ENCODE assay signal across 10 cellular contexts in the genomic region with DNA sequence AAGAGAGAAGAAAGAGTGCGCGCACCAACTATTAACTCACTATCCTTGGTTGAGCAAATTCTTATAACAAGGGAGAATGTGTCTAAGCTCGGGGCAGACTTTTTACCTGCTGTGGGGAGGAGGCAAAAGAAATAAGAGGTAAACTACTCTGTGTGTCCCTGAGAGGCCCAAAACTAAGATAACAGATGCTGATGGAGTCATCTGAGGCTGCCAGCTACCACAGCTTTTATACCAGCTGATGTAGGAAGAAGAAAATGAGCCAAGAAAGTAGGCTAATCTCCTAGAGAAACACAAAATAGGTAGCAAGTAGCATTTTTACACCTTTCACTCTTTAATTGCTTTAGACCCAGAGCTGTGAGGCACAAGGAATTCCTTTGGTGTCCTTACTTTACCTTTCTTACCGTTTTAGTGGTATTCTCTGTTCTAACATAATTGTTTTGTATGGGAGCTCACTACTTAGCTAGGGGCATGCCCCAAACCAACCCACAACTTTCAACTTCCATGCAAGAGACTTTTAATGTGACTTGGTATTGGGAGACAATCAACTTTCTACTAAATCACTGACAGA. TPM values are rescaled to one million over a fixed set of nuclear protein-coding genes. Genes with fewer than 3 reads are reported as not detected.
A peak's percentile ranks its signal among the peaks of the same experiment; 100 is the strongest.
DNase-seq lines count a peak whose midpoint lies in the region; ATAC-seq and TF ChIP-seq lines count a peak whose summit lies in the region.
"Had no signal": no experiment of that assay in that cellular context is flagged by ENCODE, and none has a peak within 500 bp of the region (broad histone marks: within the 10 kb centered on the region; RNA-seq: fewer than 3 reads in every experiment).

No MANE protein-coding gene starts in this region.

- H3K36me3 Mint-ChIP-seq in activated CD4-positive, alpha-beta T cell treated with anti-CD3 and anti-CD28 coated beads, Interleukin-2, amount 10 ng/mL, durations not matched to agents 24 days and 14 days (ENCODE audit: low read depth): no peaks in the 10 kb centered on the region
- no peaks in the 10 kb centered on the region for H3K36me3 Mint-ChIP-seq in activated CD4-positive, alpha-beta T cell treated with anti-CD3 and anti-CD28 coated beads, Interleukin-2, amount 10 ng/mL, durations not matched to agents 7 days and 5 days (ENCODE audit: low read depth)
- no peaks in the 10 kb centered on the region for H3K36me3 Mint-ChIP-seq in glutamatergic neuron (ENCODE audit: unreplicated experiment)

- no peak overlapping the region for H3K4me3 ChIP-seq in stomach

- H3K27me3 ChIP-seq in stomach: no peaks in the 10 kb centered on the region
- H3K27me3 ChIP-seq: foreskin keratinocyte had no signal

- peak overlapping the region in 4 of 5 donors; percentile 45 to 77 (median 60) for H3K27ac ChIP-seq in stomach
- H3K27ac ChIP-seq: foreskin keratinocyte had no signal

- H3K9me3 ChIP-seq in stomach: no peaks in the 10 kb centered on the region

- DNase-seq in activated CD4-positive, alpha-beta T cell treated with anti-CD3 and anti-CD28 coated beads, Interleukin-2, amount 10 ng/mL, durations not matched to agents 24 days and 14 days: no peak
- DNase-seq in activated CD4-positive, alpha-beta T cell treated with anti-CD3 and anti-CD28 coated beads, Interleukin-2, amount 10 ng/mL, durations not matched to agents 7 days and 5 days: no peak
- no peak for DNase-seq in glutamatergic neuron
- DNase-seq in stomach: no peak
- DNase-seq in HCEC 1CT: no peak
- DNase-seq: activated CD4-positive, CD25-positive, alpha-beta regulatory T cell treated with anti-CD3 and anti-CD28 coated beads, Interleukin-2, amount 50 U/mL, for 72 hours; foreskin keratinocyte had no signal

- TF ChIP-seq CTCF in glutamatergic neuron (IDR thresholded peaks at IDR 0.05; ENCODE audit: partially characterized antibody, unreplicated experiment) (no peak), stomach (IDR thresholded peaks at IDR 0.05) (no peak)

- CTCF ChIA-PET in activated CD4-positive, alpha-beta T cell treated with anti-CD3 and anti-CD28 coated beads, Interleukin-2, amount 10 ng/mL, durations not matched to agents 7 days and 5 days (lab: Charles Lee): interaction anchor here (0.6 to 1.7 kb wide), 8 partner anchors 9 to 131 kb away, joined by 3 to 8 read pairs (median 3); no protein-coding TSS in a partner anchor

- 50 to 78% (median 64%) methylated on average over 4 of the region's 4 CpGs for WGBS in stomach, 5 donors

- H3K27me3 Mint-ChIP-seq in activated CD4-positive, alpha-beta T cell treated with anti-CD3 and anti-CD28 coated beads, Interleukin-2, amount 10 ng/mL, durations not matched to agents 24 days and 14 days: no peaks in the 10 kb centered on the region
- no peaks in the 10 kb centered on the region for H3K27me3 Mint-ChIP-seq in activated CD4-positive, alpha-beta T cell treated with anti-CD3 and anti-CD28 coated beads, Interleukin-2, amount 10 ng/mL, durations not matched to agents 7 days and 5 days
- H3K27me3 Mint-ChIP-seq in glutamatergic neuron (ENCODE audit: unreplicated experiment): no peaks in the 10 kb centered on the region

- no peak for TF ChIP-seq EP300 in stomach (IDR thresholded peaks at IDR 0.05)

- ATAC-seq in SK-N-SH treated with all-trans-retinoic acid at 6 μM for 48 hours: no peak
- no peak for ATAC-seq in HG02623 (IDR thresholded peaks at IDR 0.05; ENCODE audit: unreplicated experiment)
- no peak for ATAC-seq in HG03460 (IDR thresholded peaks at IDR 0.05; ENCODE audit: unreplicated experiment)
- ATAC-seq: foreskin keratinocyte had no signal

- H3K4me1 Mint-ChIP-seq in activated CD4-positive, alpha-beta T cell treated with anti-CD3 and anti-CD28 coated beads, Interleukin-2, amount 10 ng/mL, durations not matched to agents 24 days and 14 days: peaks cover 31% of the 10 kb centered on the region
- peaks cover 27% of the 10 kb centered on the region for H3K4me1 Mint-ChIP-seq in activated CD4-positive, alpha-beta T cell treated with anti-CD3 and anti-CD28 coated beads, Interleukin-2, amount 10 ng/mL, durations not matched to agents 7 days and 5 days
- H3K4me1 Mint-ChIP-seq in glutamatergic neuron (ENCODE audit: low read depth, unreplicated experiment): peaks cover 34% of the 10 kb centered on the region

- POLR2A ChIA-PET in activated CD4-positive, alpha-beta T cell treated with anti-CD3 and anti-CD28 coated beads, Interleukin-2, amount 10 ng/mL, durations not matched to agents 7 days and 5 days (lab: Charles Lee): no interaction called here

- peak overlapping the region; percentile 73 for H3K27ac Mint-ChIP-seq in activated CD4-positive, alpha-beta T cell treated with anti-CD3 and anti-CD28 coated beads, Interleukin-2, amount 10 ng/mL, durations not matched to agents 24 days and 14 days
- H3K27ac Mint-ChIP-seq in activated CD4-positive, alpha-beta T cell treated with anti-CD3 and anti-CD28 coated beads, Interleukin-2, amount 10 ng/mL, durations not matched to agents 7 days and 5 days: no peak overlapping the region
- H3K27ac Mint-ChIP-seq in glutamatergic neuron (ENCODE audit: unreplicated experiment): peak overlapping the region; percentile 46

- H3K4me1 ChIP-seq in stomach: peaks cover 3 to 31% (median 15%) of the 10 kb centered on the region in 4 donors

- intact Hi-C loops in activated CD4-positive, alpha-beta T cell treated with anti-CD3 and anti-CD28 coated beads, Interleukin-2, amount 10 ng/mL, durations not matched to agents 24 days and 14 days (cut with micrococcal nuclease): no loop called here
- intact Hi-C loops in stomach (cut with DNase I; ENCODE audit: low total_unique reads): no loop called here

- no peak overlapping the region for H3K4me3 Mint-ChIP-seq in activated CD4-positive, alpha-beta T cell treated with anti-CD3 and anti-CD28 coated beads, Interleukin-2, amount 10 ng/mL, durations not matched to agents 24 days and 14 days
- no peak overlapping the region for H3K4me3 Mint-ChIP-seq in activated CD4-positive, alpha-beta T cell treated with anti-CD3 and anti-CD28 coated beads, Interleukin-2, amount 10 ng/mL, durations not matched to agents 7 days and 5 days
- peak overlapping the region; percentile 71 for H3K4me3 Mint-ChIP-seq in glutamatergic neuron (ENCODE audit: unreplicated experiment)

- no peaks in the 10 kb centered on the region for H3K36me3 ChIP-seq in stomach

- TF ChIP-seq POLR2A in stomach (IDR thresholded peaks at IDR 0.05): no peak

- H3K9me3 Mint-ChIP-seq in activated CD4-positive, alpha-beta T cell treated with anti-CD3 and anti-CD28 coated beads, Interleukin-2, amount 10 ng/mL, durations not matched to agents 24 days and 14 days: no peaks in the 10 kb centered on the region
- no peaks in the 10 kb centered on the region for H3K9me3 Mint-ChIP-seq in activated CD4-positive, alpha-beta T cell treated with anti-CD3 and anti-CD28 coated beads, Interleukin-2, amount 10 ng/mL, durations not matched to agents 7 days and 5 days
- H3K9me3 Mint-ChIP-seq in glutamatergic neuron (ENCODE audit: unreplicated experiment): no peaks in the 10 kb centered on the region

TF ChIP-seq in SK-N-SH treated with all-trans-retinoic acid at 6 μM for 48 hours, 23 proteins besides CTCF, POLR2A, EP300 and RAD21:
- 0 out of 2 replicates have a peak, but pooled peaks have one; percentile 13 for TF ChIP-seq ISL1 (CRISPR knock-in tag; IDR thresholded peaks at IDR 0.05)
- no peak for TF ChIP-seq SNAI2 (CRISPR knock-in tag; IDR thresholded peaks at IDR 0.05)
- TF ChIP-seq CSDC2 (CRISPR knock-in tag; IDR thresholded peaks at IDR 0.05): peak; percentile 64; the same call in 1 of the 2 replicates

RNA-seq across cellular contexts. Expression of a gene that starts 27.8 kb away (rescaled TPM):
- 153 and 158 TPM in 2 replicates for total RNA-seq in activated CD4-positive, alpha-beta T cell treated with anti-CD3 and anti-CD28 coated beads, Interleukin-2, amount 10 ng/mL, durations not matched to agents 24 days and 14 days
- total RNA-seq in activated CD4-positive, alpha-beta T cell treated with anti-CD3 and anti-CD28 coated beads, Interleukin-2, amount 10 ng/mL, durations not matched to agents 7 days and 5 days: 100 to 1,000 TPM; 393 to 412 TPM
- total RNA-seq in glutamatergic neuron (ENCODE audit: unreplicated experiment) (22.7 TPM), stomach (10 to 100 TPM in 4 of 5 donors, 1 to 10 TPM in 1; 9.8 to 52.9 (median 16.9) TPM)
- polyA plus RNA-seq in stomach: 10 to 100 TPM; 19.9 to 59.1 (median 25.5) TPM
